Comparison of ENCODE assay signal across 18 cellular contexts in genomic region chr2:6957910-6958615, GRCh38. TPM values are rescaled to one million over a fixed set of nuclear protein-coding genes. Genes with fewer than 3 reads are reported as not detected.
DNase-seq lines count a peak whose midpoint lies in the region; ATAC-seq and TF ChIP-seq lines count a peak whose summit lies in the region.
"Had no signal": no experiment of that assay in that cellular context is flagged by ENCODE, and none has a peak within 500 bp of the region (broad histone marks: within the 10 kb centered on the region; RNA-seq: fewer than 3 reads in every experiment).

No MANE protein-coding gene starts in this region.

- no peak overlapping the region for H3K4me3 ChIP-seq in lung
- H3K4me3 ChIP-seq in osteoblast (ENCODE audit: insufficient read depth, low read length): no peak overlapping the region
- H3K4me3 ChIP-seq: A549, mucosa of descending colon, ovary, upper lobe of left lung had no signal

- H3K9me3 ChIP-seq in lung (ENCODE audit: control insufficient read depth in 2 of 2, insufficient read depth in 1 of 2, low read length in 1 of 2): no peaks in the 10 kb centered on the region
- H3K9me3 ChIP-seq in osteoblast (ENCODE audit: low read depth, low read length): no peaks in the 10 kb centered on the region
- H3K9me3 ChIP-seq: A549, mucosa of descending colon, ovary, upper lobe of left lung had no signal

- no peak overlapping the region for H2AFZ ChIP-seq in osteoblast (ENCODE audit: low read length)

- 93 to 95% methylated on average over 15 of the region's 15 CpGs for WGBS in lung, 2 donors

- peaks cover 7 to 14% of the 10 kb centered on the region in 2 donors for H3K4me1 ChIP-seq in lung (ENCODE audit: control insufficient read depth in 2 of 2, insufficient read depth in 2 of 2, low read length in 2 of 2)
- H3K4me1 ChIP-seq in osteoblast (ENCODE audit: insufficient read depth, low read length): no peaks in the 10 kb centered on the region
- H3K4me1 ChIP-seq: A549 had no signal

- TF ChIP-seq CTCF in lung (IDR thresholded peaks at IDR 0.05; ENCODE audit: control extremely low read depth, extremely low read depth): no peak
- TF ChIP-seq CTCF in osteoblast (IDR thresholded peaks at IDR 0.05; ENCODE audit: extremely low read depth, low read depth, low read length): no peak

- H3K27me3 Mint-ChIP-seq in activated CD8-positive, alpha-beta memory T cell treated with anti-CD3 and anti-CD28 coated beads, Interleukin-2, amount 10 ng/mL, durations not matched to agents 7 days and 5 days: no peaks in the 10 kb centered on the region
- H3K27me3 Mint-ChIP-seq: T-helper 17 cell had no signal

- CTCF ChIA-PET in activated CD8-positive, alpha-beta memory T cell treated with anti-CD3 and anti-CD28 coated beads, Interleukin-2, amount 10 ng/mL, durations not matched to agents 7 days and 5 days (lab: Charles Lee): interaction anchor here (1.6 kb wide), 1 partner anchor 61 kb away, joined by 5 read pairs; no protein-coding TSS in a partner anchor

- H3K36me3 Mint-ChIP-seq in activated CD8-positive, alpha-beta memory T cell treated with anti-CD3 and anti-CD28 coated beads, Interleukin-2, amount 10 ng/mL, durations not matched to agents 7 days and 5 days: peaks cover 3% of the 10 kb centered on the region

- H3K4me1 Mint-ChIP-seq in activated CD8-positive, alpha-beta memory T cell treated with anti-CD3 and anti-CD28 coated beads, Interleukin-2, amount 10 ng/mL, durations not matched to agents 7 days and 5 days: peaks cover 5% of the 10 kb centered on the region
- H3K4me1 Mint-ChIP-seq: activated B cell treated with CpG ODN at 0.5 μM for 24 hours had no signal

- no peak for ATAC-seq in activated CD8-positive, alpha-beta memory T cell treated with anti-CD3 and anti-CD28 coated beads, Interleukin-2, amount 10 ng/mL, durations not matched to agents 7 days and 5 days
- no peak for ATAC-seq in lung (ENCODE audit: insufficient read depth, low FRiP score)
- ATAC-seq in HG03045 (IDR thresholded peaks at IDR 0.05; ENCODE audit: unreplicated experiment): no peak
- ATAC-seq: A549, mucosa of descending colon, T-helper 17 cell had no signal

- H3K36me3 ChIP-seq in lung (ENCODE audit: control insufficient read depth in 2 of 2, insufficient read depth in 2 of 2, low read length in 2 of 2): no peaks in the 10 kb centered on the region
- H3K36me3 ChIP-seq in osteoblast (ENCODE audit: insufficient read depth, low read length): no peaks in the 10 kb centered on the region
- H3K36me3 ChIP-seq: ovary, upper lobe of left lung had no signal

- H3K27me3 ChIP-seq in lung (ENCODE audit: control insufficient read depth, insufficient read depth) (no peaks in the 10 kb centered on the region), osteoblast (ENCODE audit: insufficient read depth, low read length) (peaks cover 4% of the 10 kb centered on the region)
- H3K27me3 ChIP-seq: ovary, upper lobe of left lung had no signal

- H3K27ac ChIP-seq in lung (ENCODE audit: low read depth in 1 of 2, low read length in 1 of 2) (no peak overlapping the region), osteoblast (ENCODE audit: low read depth, low read length) (no peak overlapping the region)
- H3K27ac ChIP-seq: A549, C4-2B, ovary had no signal

- H3K9me3 Mint-ChIP-seq in activated CD8-positive, alpha-beta memory T cell treated with anti-CD3 and anti-CD28 coated beads, Interleukin-2, amount 10 ng/mL, durations not matched to agents 7 days and 5 days (ENCODE audit: low read depth): no peaks in the 10 kb centered on the region
- H3K9me3 Mint-ChIP-seq: activated B cell treated with CpG ODN at 0.5 μM for 24 hours had no signal

- H3K4me3 Mint-ChIP-seq in activated CD8-positive, alpha-beta memory T cell treated with anti-CD3 and anti-CD28 coated beads, Interleukin-2, amount 10 ng/mL, durations not matched to agents 7 days and 5 days: no peak overlapping the region
- H3K4me3 Mint-ChIP-seq: activated B cell treated with CpG ODN at 0.5 μM for 24 hours, T-helper 17 cell had no signal

- no peaks in the 10 kb centered on the region for H4K20me1 ChIP-seq in osteoblast (ENCODE audit: insufficient read depth, low read length)

- no peak overlapping the region for H3K27ac Mint-ChIP-seq in activated CD8-positive, alpha-beta memory T cell treated with anti-CD3 and anti-CD28 coated beads, Interleukin-2, amount 10 ng/mL, durations not matched to agents 7 days and 5 days
- H3K27ac Mint-ChIP-seq: activated B cell treated with CpG ODN at 0.5 μM for 24 hours had no signal

- peak; percentile 30 for DNase-seq in activated CD8-positive, alpha-beta memory T cell treated with anti-CD3 and anti-CD28 coated beads, Interleukin-2, amount 10 ng/mL, durations not matched to agents 7 days and 5 days
- no peak for DNase-seq in activated CD8-positive, alpha-beta memory T cell treated with anti-CD3 and anti-CD28 coated beads, Interleukin-2, amount 50 U/mL, for 4 hours
- DNase-seq in cerebellar nuclear complex (lab: John Stamatoyannopoulos, UW) (peak; percentile 73 to 94), lung (ENCODE audit: low spot score) (peak; percentile 24), ureter (ENCODE audit: low spot score) (peak; percentile 30), SKM-1 treated with dmso at 0.1 percent for 144 hours (lab: John Stamatoyannopoulos, UW; ENCODE audit: unreplicated experiment) (no peak), osteoblast (ENCODE audit: insufficient read length, low spot score, missing footprints) (no peak)
- DNase-seq: activated B cell treated with CpG ODN at 0.5 μM for 24 hours; effector CD8-positive, alpha-beta T cell; mucosa of descending colon; NCI-H2081 treated with DMSO at 0.1 percent for 48 hours; ovary; stimulated activated naive CD4-positive, alpha-beta T cell; T-helper 17 cell had no signal

- no peaks in the 10 kb centered on the region for H3K79me2 ChIP-seq in osteoblast (ENCODE audit: insufficient read depth, low read length)

- no peak overlapping the region for H3K4me2 ChIP-seq in osteoblast (ENCODE audit: insufficient read depth, low read length)
- H3K4me2 ChIP-seq: A549 had no signal

RNA-seq across cellular contexts. Expression of gene RNF144A, which starts 40.9 kb away (rescaled TPM):
- 10 to 100 TPM; 20.0 to 35.5 TPM for total RNA-seq in activated CD8-positive, alpha-beta memory T cell treated with anti-CD3 and anti-CD28 coated beads, Interleukin-2, amount 10 ng/mL, durations not matched to agents 7 days and 5 days
- total RNA-seq in lung: 10 to 100 TPM in 1 of 2 donors, 1 to 10 TPM in 1; 8.4 to 25.3 TPM
- 1 to 10 TPM; 2.7 to 3.2 TPM for polyA plus RNA-seq in lung
- 15.2 TPM for total RNA-seq in ureter
- 15.9 and 18.0 TPM in 2 replicates for total RNA-seq in osteoblast

Comparison
In these comparisons a context has a peak if more than half of its experiments do, and no peak if none do; other contexts are left out.
1. DNase-seq: peak in activated CD8-positive, alpha-beta memory T cell treated with anti-CD3 and anti-CD28 coated beads, Interleukin-2, amount 10 ng/mL, durations not matched to agents 7 days and 5 days (single experiment), cerebellar nuclear complex (2 of 2), lung (single experiment) and ureter (single experiment); none in activated CD8-positive, alpha-beta memory T cell treated with anti-CD3 and anti-CD28 coated beads, Interleukin-2, amount 50 U/mL, for 4 hours (single experiment), SKM-1 treated with dmso at 0.1 percent for 144 hours (single experiment) and osteoblast (single experiment).